Comparison of ENCODE assay signal across 8 cellular contexts in the genomic region with DNA sequence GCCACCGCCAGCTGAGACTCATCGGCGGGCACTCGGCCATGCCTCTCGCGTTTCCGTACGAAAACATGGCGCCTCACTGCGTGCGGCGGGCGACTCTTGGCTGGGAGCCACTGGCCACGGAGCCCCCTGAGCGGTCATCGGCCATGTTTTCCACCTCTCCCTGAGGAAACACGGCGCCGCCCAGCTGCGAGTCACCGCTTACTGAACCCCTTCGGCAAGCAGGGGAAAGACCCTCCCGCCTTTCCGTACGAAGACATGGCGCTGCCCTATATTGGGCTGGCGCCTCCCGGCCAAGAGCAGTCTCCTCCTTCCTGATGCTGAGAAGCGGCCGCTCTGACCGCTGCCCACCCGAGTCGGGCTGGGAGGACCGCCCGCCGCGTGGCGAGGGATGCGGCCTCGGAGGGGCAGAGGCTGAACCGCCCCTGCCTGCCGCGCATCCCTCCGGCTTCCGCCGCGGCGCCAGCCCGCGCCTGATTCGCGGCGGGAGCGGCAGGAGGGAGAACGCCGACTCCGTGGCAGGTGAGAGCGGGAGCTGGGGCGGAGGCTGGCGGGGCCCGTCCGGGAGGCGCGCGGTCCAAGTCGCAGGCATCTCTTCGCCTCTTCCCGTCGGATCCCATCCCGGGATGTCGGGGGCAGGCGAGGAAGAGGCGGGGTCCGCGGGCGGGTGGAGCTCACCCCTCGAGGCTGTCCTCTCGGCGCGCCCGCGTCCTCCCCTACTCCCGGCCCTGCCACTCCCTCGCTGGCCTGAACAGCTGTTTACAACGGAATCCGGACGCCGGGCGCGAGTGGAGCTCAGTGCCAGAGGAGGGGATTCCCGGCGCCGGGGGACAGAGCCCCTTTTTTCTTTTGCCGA.
DNase-seq lines count a peak whose midpoint lies in the region; ATAC-seq and TF ChIP-seq lines count a peak whose summit lies in the region.

TSS of gene TCP11L1 (plus strand) at position 299 of the 853 bp plus-strand sequence. CDS start 4,202 bp downstream, outside the sequence.

- DNase-seq in NCI-H2081 (lab: John Stamatoyannopoulos, UW) (peak; percentile 92 to 93), NCI-H2081 treated with DMSO at 0.1 percent for 48 hours (lab: John Stamatoyannopoulos, UW) (no peak), NCI-H187 (lab: John Stamatoyannopoulos, UW) (peak; percentile 83 to 94), T1000 (lab: John Stamatoyannopoulos, UW) (peak; percentile 83), astrocyte of the spinal cord (ENCODE audit: low read depth, low spot score) (peak; percentile 96), hypothalamus (lab: John Stamatoyannopoulos, UW) (peak; percentile 69 to 98 (median 89)), retinal pigment epithelial cell (ENCODE audit: low read depth) (peak; percentile 80)

- ATAC-seq in HG02970 (IDR thresholded peaks at IDR 0.05; ENCODE audit: low FRiP score, unreplicated experiment) = peak; percentile 77

- TF ChIP-seq CTCF in astrocyte of the spinal cord (IDR thresholded peaks at IDR 0.05; ENCODE audit: low read depth, low read length) (no peak), retinal pigment epithelial cell (conservative IDR thresholded peaks at IDR 0.05; ENCODE audit: low read depth, low read length) (no peak)

- H3K4me3 ChIP-seq in astrocyte of the spinal cord (ENCODE audit: low read depth, low read length) = peak within 1 kb of the TSS; percentile 70
- H3K4me3 ChIP-seq in retinal pigment epithelial cell (ENCODE audit: low read length) = peak within 1 kb of the TSS; percentile 86

- in situ Hi-C loops in astrocyte of the spinal cord (cut with HindIII; ENCODE audit: low sequenced_read_pairs) = no loop called here
